20 cellular contexts compared by ENCODE assay signal in the genomic region with DNA sequence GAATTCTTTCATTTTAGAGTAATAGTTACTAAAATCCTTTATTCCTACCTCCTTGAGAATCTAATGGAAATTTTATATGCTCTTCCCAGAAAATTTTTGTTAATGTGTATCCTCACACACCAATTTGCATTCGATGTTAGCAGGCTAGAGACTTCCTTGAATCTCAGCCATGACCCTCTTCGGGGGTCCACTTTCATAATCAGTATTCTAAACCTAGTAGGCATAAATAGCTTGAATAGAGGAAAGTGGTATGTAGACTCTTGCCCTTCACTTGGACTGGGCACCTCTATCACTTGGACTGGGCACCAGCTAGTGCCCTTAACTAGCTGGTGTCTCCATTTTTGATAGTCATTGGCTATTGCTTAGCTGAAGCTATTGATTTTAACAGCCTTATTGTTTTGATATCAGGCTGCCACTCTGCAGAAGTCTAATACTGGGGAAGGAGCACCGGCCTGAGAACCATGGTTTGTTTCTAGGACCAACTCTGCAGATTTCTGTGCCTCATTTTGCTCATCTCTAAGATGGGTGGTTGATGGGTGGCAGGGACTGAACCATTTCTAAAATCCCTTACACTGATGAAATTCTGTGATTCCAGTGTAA. TPM values are rescaled to one million over a fixed set of nuclear protein-coding genes. Genes with fewer than 3 reads are reported as not detected.
DNase-seq lines count a peak whose midpoint lies in the region; ATAC-seq and TF ChIP-seq lines count a peak whose summit lies in the region.
"Had no signal": no experiment of that assay in that cellular context is flagged by ENCODE, and none has a peak within 500 bp of the region (broad histone marks: within the 10 kb centered on the region; RNA-seq: fewer than 3 reads in every experiment).

No MANE protein-coding gene starts in this region.

- peaks cover 62% of the 10 kb centered on the region for H3K36me3 Mint-ChIP-seq in activated CD8-positive, alpha-beta memory T cell treated with anti-CD3 and anti-CD28 coated beads, Interleukin-2, amount 10 ng/mL, durations not matched to agents 7 days and 5 days
- no peaks in the 10 kb centered on the region for H3K36me3 Mint-ChIP-seq in IgD-negative memory B cell
- H3K36me3 Mint-ChIP-seq in activated naive CD8-positive, alpha-beta T cell: peaks cover 62% of the 10 kb centered on the region
- peaks cover 92% of the 10 kb centered on the region for H3K36me3 Mint-ChIP-seq in stimulated activated effector memory CD8-positive, alpha-beta T cell treated with anti-CD3 and anti-CD28 coated beads, Interleukin-12 subunit alpha, Interleukin-12 subunit beta, amount 100 ng/mL, for 72 hours

- no peak overlapping the region for H2AFZ ChIP-seq in trophoblast cell (ENCODE audit: insufficient read depth, low read length, poor library complexity)

- H3K4ac ChIP-seq in trophoblast cell (ENCODE audit: low read depth, low read length): no peak overlapping the region

- intact Hi-C loops in vagina (cut with DNase I): no loop called here

- H2BK120ac ChIP-seq in trophoblast cell (ENCODE audit: insufficient read depth, low read length, poor library complexity): no peak overlapping the region

- WGBS in trophoblast cell (ENCODE audit: extremely low coverage, insufficient coverage, insufficient read length): no CpG with 5 or more reads among the region's 3 CpGs

- H3K9me3 ChIP-seq in trophoblast cell (ENCODE audit: insufficient read depth, low read depth, low read length) (no peaks in the 10 kb centered on the region), vagina (no peaks in the 10 kb centered on the region)
- H3K9me3 ChIP-seq: HAP-1, left ventricle myocardium inferior, upper lobe of right lung had no signal

- H2BK5ac ChIP-seq in trophoblast cell (ENCODE audit: low read depth, low read length, poor library complexity): no peak overlapping the region

- H4K8ac ChIP-seq in trophoblast cell (ENCODE audit: low read depth, low read length): no peak overlapping the region

- no peak overlapping the region for H3K4me3 ChIP-seq in trophoblast cell (ENCODE audit: low read depth, low read length)
- H3K4me3 ChIP-seq in vagina: no peak overlapping the region
- H3K4me3 ChIP-seq: HAP-1, left ventricle myocardium inferior, upper lobe of right lung had no signal

- H3K27ac Mint-ChIP-seq in activated CD8-positive, alpha-beta memory T cell treated with anti-CD3 and anti-CD28 coated beads, Interleukin-2, amount 10 ng/mL, durations not matched to agents 7 days and 5 days: peak overlapping the region; percentile 95
- peak overlapping the region; percentile 82 to 100 (median 87) for H3K27ac Mint-ChIP-seq in IgD-negative memory B cell
- H3K27ac Mint-ChIP-seq in activated naive CD8-positive, alpha-beta T cell: peak overlapping the region; percentile 98
- H3K27ac Mint-ChIP-seq in stimulated activated effector memory CD8-positive, alpha-beta T cell treated with anti-CD3 and anti-CD28 coated beads, Interleukin-12 subunit alpha, Interleukin-12 subunit beta, amount 100 ng/mL, for 72 hours: peak overlapping the region; percentile 98
- H3K27ac Mint-ChIP-seq: nephron progenitor cell had no signal

- no peaks in the 10 kb centered on the region for H3K79me1 ChIP-seq in trophoblast cell (ENCODE audit: low read length)

- peaks cover 5% of the 10 kb centered on the region for H3K27me3 ChIP-seq in trophoblast cell (ENCODE audit: insufficient read depth, low read length)
- no peaks in the 10 kb centered on the region for H3K27me3 ChIP-seq in vagina
- H3K27me3 ChIP-seq: brain microvascular endothelial cell, foreskin keratinocyte, upper lobe of right lung had no signal

- H3K4me1 ChIP-seq in trophoblast cell (ENCODE audit: control insufficient read depth in 1 of 2, insufficient read depth in 2 of 2, low read length in 2 of 2): peaks cover 4 to 8% of the 10 kb centered on the region in 2 experiments
- no peaks in the 10 kb centered on the region for H3K4me1 ChIP-seq in vagina
- H3K4me1 ChIP-seq: foreskin keratinocyte had no signal

- CTCF ChIA-PET in activated CD8-positive, alpha-beta memory T cell treated with anti-CD3 and anti-CD28 coated beads, Interleukin-2, amount 10 ng/mL, durations not matched to agents 7 days and 5 days (lab: Charles Lee): interaction anchor here (0.9 to 2.0 kb wide), 6 partner anchors 25 to 143 kb away, joined by 3 to 5 read pairs (median 4); no protein-coding TSS in a partner anchor

- no peak overlapping the region for H2BK12ac ChIP-seq in trophoblast cell (ENCODE audit: low read length)

- no peak overlapping the region for H3K27ac ChIP-seq in trophoblast cell (ENCODE audit: low read depth, low read length)
- H3K27ac ChIP-seq in vagina: no peak overlapping the region
- H3K27ac ChIP-seq: brain microvascular endothelial cell, foreskin keratinocyte, left ventricle myocardium inferior, upper lobe of right lung, VCaP had no signal

- no peak overlapping the region for H3K14ac ChIP-seq in trophoblast cell (ENCODE audit: low read length)

- H3K9me3 Mint-ChIP-seq in activated CD8-positive, alpha-beta memory T cell treated with anti-CD3 and anti-CD28 coated beads, Interleukin-2, amount 10 ng/mL, durations not matched to agents 7 days and 5 days (ENCODE audit: low read depth): no peaks in the 10 kb centered on the region
- no peaks in the 10 kb centered on the region for H3K9me3 Mint-ChIP-seq in IgD-negative memory B cell
- H3K9me3 Mint-ChIP-seq in activated naive CD8-positive, alpha-beta T cell (ENCODE audit: low read depth): no peaks in the 10 kb centered on the region
- no peaks in the 10 kb centered on the region for H3K9me3 Mint-ChIP-seq in stimulated activated effector memory CD8-positive, alpha-beta T cell treated with anti-CD3 and anti-CD28 coated beads, Interleukin-12 subunit alpha, Interleukin-12 subunit beta, amount 100 ng/mL, for 72 hours

- TF ChIP-seq CTCF in vagina (IDR thresholded peaks at IDR 0.05): no peak

- H3K27me3 Mint-ChIP-seq in activated CD8-positive, alpha-beta memory T cell treated with anti-CD3 and anti-CD28 coated beads, Interleukin-2, amount 10 ng/mL, durations not matched to agents 7 days and 5 days: no peaks in the 10 kb centered on the region
- H3K27me3 Mint-ChIP-seq in IgD-negative memory B cell: no peaks in the 10 kb centered on the region
- no peaks in the 10 kb centered on the region for H3K27me3 Mint-ChIP-seq in activated naive CD8-positive, alpha-beta T cell

- H3K4me1 Mint-ChIP-seq in activated CD8-positive, alpha-beta memory T cell treated with anti-CD3 and anti-CD28 coated beads, Interleukin-2, amount 10 ng/mL, durations not matched to agents 7 days and 5 days: peaks cover 72% of the 10 kb centered on the region
- H3K4me1 Mint-ChIP-seq in IgD-negative memory B cell: peaks cover 55 to 72% (median 59%) of the 10 kb centered on the region in 3 donors
- H3K4me1 Mint-ChIP-seq in activated naive CD8-positive, alpha-beta T cell (ENCODE audit: low read depth): peaks cover 27% of the 10 kb centered on the region
- H3K4me1 Mint-ChIP-seq in stimulated activated effector memory CD8-positive, alpha-beta T cell treated with anti-CD3 and anti-CD28 coated beads, Interleukin-12 subunit alpha, Interleukin-12 subunit beta, amount 100 ng/mL, for 72 hours: peaks cover 69% of the 10 kb centered on the region

- no peak for DNase-seq in activated CD8-positive, alpha-beta memory T cell treated with anti-CD3 and anti-CD28 coated beads, Interleukin-2, amount 10 ng/mL, durations not matched to agents 7 days and 5 days
- no peak for DNase-seq in activated CD8-positive, alpha-beta memory T cell treated with anti-CD3 and anti-CD28 coated beads, Interleukin-2, amount 50 U/mL, for 4 hours
- peak in 1 of 2 donors; percentile 62 for DNase-seq in stimulated activated effector memory CD8-positive, alpha-beta T cell treated with anti-CD3 and anti-CD28 coated beads, Interleukin-12 subunit alpha, Interleukin-12 subunit beta, amount 100 ng/mL, for 72 hours (ENCODE audit: low spot score in 2 of 2)
- DNase-seq in trophoblast cell (no peak), vagina (ENCODE audit: extremely low spot score in 2 of 2) (no peak)
- DNase-seq: ACHN; brain microvascular endothelial cell; Calu3; effector CD8-positive, alpha-beta T cell; foreskin keratinocyte; left ventricle myocardium inferior; NCI-H1105; nephron progenitor cell; right cardiac atrium; upper lobe of right lung had no signal

- H3K4me3 Mint-ChIP-seq in activated CD8-positive, alpha-beta memory T cell treated with anti-CD3 and anti-CD28 coated beads, Interleukin-2, amount 10 ng/mL, durations not matched to agents 7 days and 5 days: peak overlapping the region; percentile 93
- peak overlapping the region; percentile 88 to 100 (median 94) for H3K4me3 Mint-ChIP-seq in IgD-negative memory B cell
- H3K4me3 Mint-ChIP-seq in activated naive CD8-positive, alpha-beta T cell: peak overlapping the region; percentile 95
- H3K4me3 Mint-ChIP-seq in stimulated activated effector memory CD8-positive, alpha-beta T cell treated with anti-CD3 and anti-CD28 coated beads, Interleukin-12 subunit alpha, Interleukin-12 subunit beta, amount 100 ng/mL, for 72 hours: peak overlapping the region; percentile 83
- H3K4me3 Mint-ChIP-seq: nephron progenitor cell had no signal

- H3K36me3 ChIP-seq in trophoblast cell (ENCODE audit: control insufficient read depth in 1 of 2, insufficient read depth in 2 of 2, low read length in 2 of 2) (peaks cover 0 to 2% of the 10 kb centered on the region in 2 experiments), vagina (no peaks in the 10 kb centered on the region)
- H3K36me3 ChIP-seq: brain microvascular endothelial cell, upper lobe of right lung had no signal

- TF ChIP-seq POLR2A in vagina (IDR thresholded peaks at IDR 0.05): no peak

- H3K18ac ChIP-seq in trophoblast cell (ENCODE audit: low read length): no peak overlapping the region

- no peak overlapping the region for H3K23ac ChIP-seq in trophoblast cell (ENCODE audit: low read length)

- no peak overlapping the region for H3K4me2 ChIP-seq in trophoblast cell (ENCODE audit: low read length)

- H2AK5ac ChIP-seq in trophoblast cell (ENCODE audit: low read length): no peak overlapping the region

- H4K91ac ChIP-seq in trophoblast cell (ENCODE audit: low read depth, low read length): no peak overlapping the region

- ATAC-seq in activated CD8-positive, alpha-beta memory T cell treated with anti-CD3 and anti-CD28 coated beads, Interleukin-2, amount 10 ng/mL, durations not matched to agents 7 days and 5 days: no peak
- no peak for ATAC-seq in stimulated activated effector memory CD8-positive, alpha-beta T cell treated with anti-CD3 and anti-CD28 coated beads, Interleukin-12 subunit alpha, Interleukin-12 subunit beta, amount 100 ng/mL, for 72 hours
- no peak for ATAC-seq in GM18517 (IDR thresholded peaks at IDR 0.05; ENCODE audit: unreplicated experiment)
- ATAC-seq: foreskin keratinocyte, right cardiac atrium had no signal

- no peaks in the 10 kb centered on the region for H3K79me2 ChIP-seq in trophoblast cell (ENCODE audit: control insufficient read depth, insufficient read depth, low read length, poor library complexity)

- no peak overlapping the region for H4K12ac ChIP-seq in trophoblast cell (ENCODE audit: low read depth, low read length)

- H3K9ac ChIP-seq in trophoblast cell (ENCODE audit: low read length): no peak overlapping the region

RNA-seq across cellular contexts. Expression of a gene that starts 42.8 kb away (rescaled TPM):
- 10 to 100 TPM; 43.5 to 44.8 TPM for total RNA-seq in activated CD8-positive, alpha-beta memory T cell treated with anti-CD3 and anti-CD28 coated beads, Interleukin-2, amount 10 ng/mL, durations not matched to agents 7 days and 5 days
- 36.8 TPM for polyA plus RNA-seq in IgD-negative memory B cell
- polyA plus RNA-seq in trophoblast cell (2013): 45.7 and 46.6 TPM in 2 replicates
- total RNA-seq in vagina: 8.8 TPM
